16 cellular contexts compared by ENCODE assay signal in the genomic region with DNA sequence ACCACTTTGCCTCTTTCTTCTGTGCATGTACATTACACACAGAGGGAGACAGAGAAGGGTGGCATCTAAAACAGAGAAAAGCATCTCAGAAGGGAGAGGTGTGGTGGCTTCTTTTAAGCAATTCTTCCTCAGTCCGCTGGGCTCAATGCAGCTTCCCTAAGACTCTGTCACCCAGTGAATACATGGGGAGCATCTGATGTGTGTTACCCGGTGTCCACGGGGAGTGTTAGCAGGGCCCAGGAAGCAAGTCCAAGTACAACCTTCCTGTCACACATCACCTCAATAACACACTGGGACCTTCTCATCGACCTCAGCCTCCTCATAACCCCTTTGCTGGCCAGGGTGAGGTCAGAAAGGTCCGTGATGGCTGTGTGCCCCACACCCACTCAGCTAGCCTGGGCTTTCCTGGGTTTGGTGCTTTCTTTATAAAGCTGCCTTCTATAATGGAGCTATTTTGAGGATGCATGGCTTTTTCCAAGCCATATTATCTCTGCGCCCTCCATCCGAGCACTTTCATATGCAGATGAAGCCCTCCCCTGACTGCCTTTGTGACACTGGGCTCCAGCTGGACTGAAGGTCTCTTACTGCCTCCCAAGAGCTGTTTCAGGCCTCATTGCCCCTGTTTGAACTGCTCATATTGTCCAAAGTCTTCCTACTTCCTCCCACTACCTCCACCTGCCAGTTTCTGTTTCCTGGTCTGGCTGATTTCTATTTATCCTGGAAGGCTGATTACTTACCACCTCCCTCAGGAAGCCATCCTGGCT. TPM values are rescaled to one million over a fixed set of nuclear protein-coding genes. Genes with fewer than 3 reads are reported as not detected.
DNase-seq lines count a peak whose midpoint lies in the region.
"Had no signal": no experiment of that assay in that cellular context is flagged by ENCODE, and none has a peak within 500 bp of the region (broad histone marks: within the 10 kb centered on the region; RNA-seq: fewer than 3 reads in every experiment).

No MANE protein-coding gene starts in this region.

- H3K9me3 ChIP-seq in iPS-18a (ENCODE audit: control insufficient read depth, low read depth, low read length): no peaks in the 10 kb centered on the region
- H3K9me3 ChIP-seq: BLaER1, tibial nerve had no signal

- H3K36me3 ChIP-seq in iPS-18a (ENCODE audit: control insufficient read depth, low read depth, low read length): peaks cover 2% of the 10 kb centered on the region
- H3K36me3 ChIP-seq: BLaER1, tibial nerve had no signal

- no peak overlapping the region for H3K9ac ChIP-seq in iPS-18a (ENCODE audit: low read length)
- H3K9ac ChIP-seq: BLaER1 had no signal

- H3K4me3 ChIP-seq in iPS-18a (ENCODE audit: low read length): peak overlapping the region; percentile 10
- H3K4me3 ChIP-seq: BLaER1, skin epidermis, tibial nerve had no signal

- DNase-seq in COLO668 (lab: John Stamatoyannopoulos, UW; ENCODE audit: unreplicated experiment) (peak; percentile 53), DMS53 (lab: John Stamatoyannopoulos, UW) (peak; percentile 47), NCI-H69 (lab: John Stamatoyannopoulos, UW) (peak; percentile 75), NCI-H1048 (lab: John Stamatoyannopoulos, UW) (no peak), occipital lobe (lab: John Stamatoyannopoulos, UW) (no peak), ecto neural progenitor cell (ENCODE audit: low spot score) (no peak)
- DNase-seq: activated CD4-positive, CD25-positive, alpha-beta regulatory T cell; activated CD8-positive, alpha-beta memory T cell treated with anti-CD3 and anti-CD28 coated beads, Interleukin-2, amount 50 U/mL, for 48 hours; DMS79 treated with DMSO at 0.1 percent for 48 hours; kidney glomerular epithelial cell; MV-4-11; T-cell had no signal

- H3K27ac ChIP-seq in iPS-18a (ENCODE audit: low read length): peak overlapping the region; percentile 3
- H3K27ac ChIP-seq: BLaER1, skin epidermis, tibial nerve had no signal

- H3K4me1 ChIP-seq in iPS-18a (ENCODE audit: control insufficient read depth, low read depth, low read length): peaks cover 19% of the 10 kb centered on the region
- H3K4me1 ChIP-seq: BLaER1, tibial nerve had no signal

- H3K27me3 ChIP-seq in iPS-18a (ENCODE audit: control insufficient read depth, insufficient read depth, low read length): no peaks in the 10 kb centered on the region
- H3K27me3 ChIP-seq: BLaER1 had no signal

RNA-seq across cellular contexts. Expression of a gene that starts 21.4 kb away (rescaled TPM):
- total RNA-seq in occipital lobe: 1.6 TPM

Comparison
In these comparisons a context has a peak if more than half of its experiments do, and no peak if none do; other contexts are left out.
1. DNase-seq: peak in COLO668 (single experiment), DMS53 (single experiment) and NCI-H69 (single experiment); none in NCI-H1048 (single experiment), occipital lobe (single experiment) and ecto neural progenitor cell (single experiment).